Comparison of ENCODE assay signal across 22 cellular contexts in the genomic region with DNA sequence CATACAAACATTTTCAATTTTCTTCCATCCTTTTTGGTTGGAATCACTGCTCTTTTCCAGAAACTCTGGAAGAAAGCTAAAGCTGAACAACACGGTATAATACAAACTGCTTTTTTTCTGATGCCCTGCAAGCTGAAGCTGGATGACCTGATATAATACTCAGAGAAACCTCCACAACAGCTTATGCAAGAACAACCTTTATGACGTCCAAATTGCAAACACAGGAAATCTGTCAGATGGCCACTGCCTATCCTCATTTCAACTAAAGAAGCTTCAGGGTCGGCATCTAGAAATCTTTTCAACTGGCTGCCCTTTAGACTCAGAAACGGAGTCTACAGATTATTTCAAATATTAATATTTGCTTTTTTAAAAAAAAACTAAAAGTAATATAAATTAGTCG.
DNase-seq lines count a peak whose midpoint lies in the region; ATAC-seq, FAIRE-seq and TF ChIP-seq lines count a peak whose summit lies in the region.
"Had no signal": no experiment of that assay in that cellular context is flagged by ENCODE, and none has a peak within 500 bp of the region (broad histone marks: within the 10 kb centered on the region; RNA-seq: fewer than 3 reads in every experiment).

No MANE protein-coding gene starts in this region.

- H3K4me2 ChIP-seq in SU-DHL-6 (ENCODE audit: low read depth, low read length, poor library complexity, severe bottlenecking), result no peak overlapping the region
- H3K4me2 ChIP-seq: A549, BLaER1 had no signal

- H3K27ac ChIP-seq in SU-DHL-6 (ENCODE audit: low read depth, low read length) (no peak overlapping the region), right lobe of liver (no peak overlapping the region), uterus (no peak overlapping the region)
- H3K27ac ChIP-seq: 22Rv1, A549, BLaER1 had no signal

- H3K27me3 ChIP-seq in SU-DHL-6 (ENCODE audit: low read length) (no peaks in the 10 kb centered on the region), right lobe of liver (no peaks in the 10 kb centered on the region), uterus (no peaks in the 10 kb centered on the region)
- H3K27me3 ChIP-seq: BLaER1 had no signal

- H3F3A ChIP-seq in SU-DHL-6 (ENCODE audit: insufficient read depth), result no peaks in the 10 kb centered on the region

- peak overlapping the region; percentile 27 for H2AFZ ChIP-seq in SU-DHL-6 (ENCODE audit: low read depth, low read length, severe bottlenecking)

- peaks cover 8% of the 10 kb centered on the region; the same call in 1 of the 2 replicates for H3K9me3 ChIP-seq in SU-DHL-6 (ENCODE audit: insufficient read depth, low read length)
- no peaks in the 10 kb centered on the region for H3K9me3 ChIP-seq in right lobe of liver
- no peaks in the 10 kb centered on the region for H3K9me3 ChIP-seq in uterus
- H3K9me3 ChIP-seq: A549, BLaER1 had no signal

- intact Hi-C loops in right lobe of liver (cut with DNase I) (no loop called here), uterus (cut with DNase I; ENCODE audit: low total_unique reads) (no loop called here)

- DNase-seq in NOMO-1 treated with DMSO at 0.1 percent for 48 hours (lab: John Stamatoyannopoulos, UW; ENCODE audit: unreplicated experiment) (peak; percentile 21), NOMO-1 (lab: John Stamatoyannopoulos, UW; ENCODE audit: unreplicated experiment in 2 of 2) (no peak), HTR-8/SVneo (ENCODE audit: insufficient read length, low spot score) (no peak), right lobe of liver (no peak), EL (no peak), uterus (no peak)
- DNase-seq: AML-193; C1 segment of cervical spinal cord; CD4-positive, alpha-beta memory T cell; CD4-positive, CD25-positive, alpha-beta regulatory T cell; CD8-positive, alpha-beta memory T cell; COR-L47; DMS79 treated with DMSO at 0.1 percent for 48 hours; GDM1 had no signal

- H3K79me2 ChIP-seq in SU-DHL-6 (ENCODE audit: insufficient read depth, low read length), result no peaks in the 10 kb centered on the region

- H3K4me3 ChIP-seq in SU-DHL-6 (ENCODE audit: insufficient read depth, low read length, poor library complexity, severe bottlenecking), result no peak overlapping the region
- H3K4me3 ChIP-seq in right lobe of liver, result no peak overlapping the region
- no peak overlapping the region for H3K4me3 ChIP-seq in uterus
- H3K4me3 ChIP-seq: A549, BLaER1, GM12878 had no signal

- H3K36me3 ChIP-seq in SU-DHL-6 (ENCODE audit: low read length), result no peaks in the 10 kb centered on the region; the same call in 1 of the 2 replicates
- H3K36me3 ChIP-seq in right lobe of liver, result no peaks in the 10 kb centered on the region
- H3K36me3 ChIP-seq in uterus, result no peaks in the 10 kb centered on the region
- H3K36me3 ChIP-seq: BLaER1 had no signal

- no peak for TF ChIP-seq CTCF in SU-DHL-6 (IDR thresholded peaks at IDR 0.05; ENCODE audit: insufficient read depth, low read length, poor library complexity, severe bottlenecking)
- no peak for TF ChIP-seq CTCF in right lobe of liver (IDR thresholded peaks at IDR 0.05)
- TF ChIP-seq CTCF in uterus (IDR thresholded peaks at IDR 0.05), result no peak

- no peaks in the 10 kb centered on the region for H4K20me1 ChIP-seq in SU-DHL-6 (ENCODE audit: low read depth, low read length)
- H4K20me1 ChIP-seq: BLaER1 had no signal

- no peaks in the 10 kb centered on the region for H3K9me2 ChIP-seq in SU-DHL-6 (replicated peaks; ENCODE audit: insufficient read depth, low read length)

- 31% methylated on average over 5 of the region's 5 CpGs for WGBS in right lobe of liver (ENCODE audit: insufficient coverage, low coverage, low lambda C conversion rate, missing lambda C conversion rate)

- ATAC-seq in right lobe of liver, result peak; percentile 77 to 93 (median 82)
- ATAC-seq: A549, GM12878 had no signal

- no peak overlapping the region for H3K9ac ChIP-seq in SU-DHL-6 (ENCODE audit: low read length)
- H3K9ac ChIP-seq: BLaER1 had no signal

- TF ChIP-seq POLR2A in right lobe of liver (IDR thresholded peaks at IDR 0.05) (no peak), uterus (IDR thresholded peaks at IDR 0.05) (no peak)

- H3K4me1 ChIP-seq in right lobe of liver (no peaks in the 10 kb centered on the region), uterus (no peaks in the 10 kb centered on the region)
- H3K4me1 ChIP-seq: A549, BLaER1 had no signal

- peak; percentile 13 for FAIRE-seq in HTR-8/SVneo (lab: Jason Lieb, UNC)
- FAIRE-seq: A549, D721Med, GM12878, GM12892, GM18507 had no signal
